ENCODE assay signal across 1 cellular context in the genomic region with DNA sequence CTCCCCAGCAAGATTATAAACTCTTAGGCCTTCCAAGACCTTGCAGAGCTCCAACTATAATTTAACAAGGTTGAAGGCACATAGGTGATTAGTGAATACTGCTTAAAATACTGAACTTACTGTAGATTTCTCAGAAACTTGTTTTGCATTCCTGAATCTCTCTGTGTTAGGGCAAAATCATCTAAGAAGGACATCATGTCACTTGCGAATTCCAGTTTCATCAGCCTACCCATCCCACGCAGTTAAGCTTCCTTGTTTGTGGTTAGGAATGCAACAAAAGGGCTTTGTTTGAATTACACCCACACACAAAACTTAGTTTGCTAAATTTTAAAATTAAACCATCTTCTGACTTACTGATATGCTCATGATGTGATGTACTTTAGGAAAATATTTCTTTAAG.
TF ChIP-seq lines count a peak whose summit lies in the region.

No MANE protein-coding gene starts in this region.

TF ChIP-seq in GM23338, 12 proteins besides CTCF, POLR2A, EP300 and RAD21 (continued from another document):
- no peak for TF ChIP-seq ZNF462 (CRISPR knock-in tag; IDR thresholded peaks at IDR 0.05)
- no peak for TF ChIP-seq ZNF331 (CRISPR knock-in tag; IDR thresholded peaks at IDR 0.05; ENCODE audit: low read depth)
